Comparison of ENCODE assay signal across 18 cellular contexts in genomic region chr5:140413230-140413629, GRCh38. TPM values are rescaled to one million over a fixed set of nuclear protein-coding genes. Genes with fewer than 3 reads are reported as not detected.
"Had no signal": no experiment of that assay in that cellular context is flagged by ENCODE, and none has a peak within 500 bp of the region (broad histone marks: within the 10 kb centered on the region; RNA-seq: fewer than 3 reads in every experiment).

No MANE protein-coding gene starts in this region.

- H3K9me3 ChIP-seq: lower lobe of right lung, sigmoid colon, thyroid gland had no signal

- FAIRE-seq: bronchial epithelial cell, endothelial cell of umbilical vein had no signal

- H3K36me3 Mint-ChIP-seq: natural killer cell treated with Interleukin-12 subunit alpha and Interleukin-12 subunit beta and Interleukin-15 and Interleukin-18, amount 100 ng/mL, for 72 hours had no signal

- H3K27me3 Mint-ChIP-seq: activated CD4-positive, alpha-beta memory T cell treated with anti-CD3 and anti-CD28 coated beads, Interleukin-2, amount 10 ng/mL, durations not matched to agents 7 days and 5 days; activated CD4-positive, alpha-beta T cell treated with anti-CD3 and anti-CD28 coated beads for 36 hours; dendritic cell treated with granulocyte-macrophage colony-stimulating factor and Interleukin-4, amounts not matched to agents 40 ng/mL and 50 ng/mL, for 4 days; natural killer cell treated with Interleukin-12 subunit alpha and Interleukin-12 subunit beta and Interleukin-15 and Interleukin-18, amount 100 ng/mL, for 72 hours had no signal

- H3K9me3 Mint-ChIP-seq: activated CD4-positive, alpha-beta memory T cell treated with anti-CD3 and anti-CD28 coated beads, Interleukin-2, amount 10 ng/mL, durations not matched to agents 7 days and 5 days; dendritic cell treated with granulocyte-macrophage colony-stimulating factor and Interleukin-4, amounts not matched to agents 40 ng/mL and 50 ng/mL, for 4 days; natural killer cell treated with Interleukin-12 subunit alpha and Interleukin-12 subunit beta and Interleukin-15 and Interleukin-18, amount 100 ng/mL, for 72 hours had no signal

- H3K9ac ChIP-seq: parathyroid adenoma had no signal

- H3K4me3 ChIP-seq: hepatocyte, lower lobe of right lung, sigmoid colon, thyroid gland had no signal

- H3K4me3 Mint-ChIP-seq: activated CD4-positive, alpha-beta memory T cell treated with anti-CD3 and anti-CD28 coated beads, Interleukin-2, amount 10 ng/mL, durations not matched to agents 7 days and 5 days; activated CD4-positive, alpha-beta T cell treated with anti-CD3 and anti-CD28 coated beads for 36 hours; dendritic cell treated with granulocyte-macrophage colony-stimulating factor and Interleukin-4, amounts not matched to agents 40 ng/mL and 50 ng/mL, for 4 days; natural killer cell treated with Interleukin-12 subunit alpha and Interleukin-12 subunit beta and Interleukin-15 and Interleukin-18, amount 100 ng/mL, for 72 hours had no signal

- H3K27me3 ChIP-seq: hepatocyte, sigmoid colon, thyroid gland had no signal

- H3K4me2 ChIP-seq: hepatocyte had no signal

- H3K36me3 ChIP-seq: sigmoid colon, thyroid gland had no signal

- DNase-seq: activated CD4-positive, alpha-beta memory T cell treated with anti-CD3 and anti-CD28 coated beads, Interleukin-2, amount 10 ng/mL, durations not matched to agents 7 days and 5 days; activated CD4-positive, alpha-beta T cell treated with anti-CD3 and anti-CD28 coated beads for 36 hours; activated naive CD4-positive, alpha-beta T cell treated with anti-CD3 and anti-CD28 coated beads, Interleukin-2, amount 50 U/mL, for 16 hours; activated T-cell treated with anti-CD3 and anti-CD28 coated beads, Interleukin-2, amount 50 U/mL, for 1 hour; effector CD8-positive, alpha-beta T cell; foreskin fibroblast; lower lobe of right lung; sigmoid colon; stimulated activated CD4-positive, alpha-beta T cell treated with anti-CD3 and anti-CD28 coated beads, Interleukin-4, amount 100 ng/mL, for 4 hours; stimulated activated naive CD4-positive, alpha-beta T cell; thyroid gland had no signal

- H2AFZ ChIP-seq: hepatocyte, parathyroid adenoma had no signal

- H3K27ac ChIP-seq: hepatocyte, lower lobe of right lung, parathyroid adenoma, sigmoid colon, thyroid gland had no signal

- ATAC-seq: activated CD4-positive, alpha-beta T cell treated with anti-CD3 and anti-CD28 coated beads for 36 hours; lower lobe of right lung; natural killer cell treated with Interleukin-12 subunit alpha and Interleukin-12 subunit beta and Interleukin-15 and Interleukin-18, amount 100 ng/mL, for 72 hours had no signal

- H3K27ac Mint-ChIP-seq: activated CD4-positive, alpha-beta memory T cell treated with anti-CD3 and anti-CD28 coated beads, Interleukin-2, amount 10 ng/mL, durations not matched to agents 7 days and 5 days; activated CD4-positive, alpha-beta T cell treated with anti-CD3 and anti-CD28 coated beads for 36 hours; dendritic cell treated with granulocyte-macrophage colony-stimulating factor and Interleukin-4, amounts not matched to agents 40 ng/mL and 50 ng/mL, for 4 days had no signal

RNA-seq across cellular contexts. Expression of gene SLC4A9, which starts 53.2 kb away (rescaled TPM):
- total RNA-seq: bronchial epithelial cell; endothelial cell of umbilical vein; natural killer cell treated with Interleukin-12 subunit alpha and Interleukin-12 subunit beta and Interleukin-15 and Interleukin-18, amount 100 ng/mL, for 72 hours; sigmoid colon; T-helper 2 cell treated with Interferon-gamma antibody and Interleukin-4, amounts not matched to agents 100 ng/mL and 5 ng/mL, for 36 hours had no signal
- polyA plus RNA-seq: endothelial cell of umbilical vein had no signal
